In genomic region chr7:41886906-41887311, GRCh38 we compare ENCODE assay signal across 8 cellular contexts.
DNase-seq lines count a peak whose midpoint lies in the region; ATAC-seq and TF ChIP-seq lines count a peak whose summit lies in the region.

No MANE protein-coding gene starts in this region.

- POLR2A ChIA-PET in WTC11 (lab: Charles Lee), result no interaction called here

- CTCF ChIA-PET in WTC11 (lab: Charles Lee), result interaction anchor here (1.1 to 2.1 kb wide), 2 partner anchors 10 to 54 kb away, joined by 3 to 13 read pairs; no protein-coding TSS in a partner anchor

- H3F3A ChIP-seq in GM23338 (replicated peaks; ENCODE audit: low read depth), result no peaks in the 10 kb centered on the region

- DNase-seq in GM23338 (ENCODE audit: low spot score) (peak; percentile 12), WTC11 (ENCODE audit: low spot score) (no peak), right cardiac atrium (peak; percentile 79 to 87 (median 85)), gastrocnemius medialis (peak; percentile 10 to 71), NCI-H2081 (lab: John Stamatoyannopoulos, UW) (no peak)

- H3K4me3 Mint-ChIP-seq in GM23338 (no peak overlapping the region), WTC11 (no peak overlapping the region)

- no peaks in the 10 kb centered on the region for H3K9me3 ChIP-seq in right cardiac atrium (ENCODE audit: control insufficient read depth, low read length)
- no peaks in the 10 kb centered on the region for H3K9me3 ChIP-seq in gastrocnemius medialis

- H3K4me3 ChIP-seq in GM23338 (no peak overlapping the region), right cardiac atrium (ENCODE audit: low read length) (no peak overlapping the region), gastrocnemius medialis (no peak overlapping the region)

- no peaks in the 10 kb centered on the region; the same call in 1 of the 2 replicates for H3K9me2 ChIP-seq in GM23338 (ENCODE audit: insufficient read depth)

- intact Hi-C loops in right cardiac atrium (cut with DNase I) (no loop called here), gastrocnemius medialis (cut with DNase I; ENCODE audit: low total_unique reads) (no loop called here)

- WGBS in right cardiac atrium, result 32% methylated on average over 5 of the region's 5 CpGs

- no peaks in the 10 kb centered on the region for H3K9me3 Mint-ChIP-seq in GM23338
- no peaks in the 10 kb centered on the region for H3K9me3 Mint-ChIP-seq in WTC11

- no peaks in the 10 kb centered on the region for H3K4me1 ChIP-seq in GM23338 (ENCODE audit: insufficient read depth)
- no peaks in the 10 kb centered on the region for H3K4me1 ChIP-seq in right cardiac atrium (ENCODE audit: control insufficient read depth, insufficient read depth, low read length)
- H3K4me1 ChIP-seq in gastrocnemius medialis, result no peaks in the 10 kb centered on the region

- no peaks in the 10 kb centered on the region for H3K36me3 Mint-ChIP-seq in GM23338 (ENCODE audit: low read depth)
- H3K36me3 Mint-ChIP-seq in WTC11, result no peaks in the 10 kb centered on the region

- H3K27ac Mint-ChIP-seq in GM23338, result no peak overlapping the region
- H3K27ac Mint-ChIP-seq in WTC11, result no peak overlapping the region

- no peaks in the 10 kb centered on the region for H3K79me2 ChIP-seq in GM23338 (replicated peaks; ENCODE audit: insufficient read depth)

- H3K27ac ChIP-seq in GM23338 (ENCODE audit: low read depth) (no peak overlapping the region), right cardiac atrium (ENCODE audit: low read length) (no peak overlapping the region), gastrocnemius medialis (peak overlapping the region in 1 of 4 donors; percentile 8)

- TF ChIP-seq CTCF in GM23338 (conservative IDR thresholded peaks at IDR 0.05; ENCODE audit: low read depth in 2 of 2) (no peak), WTC11 (IDR thresholded peaks at IDR 0.05) (no peak), gastrocnemius medialis (IDR thresholded peaks at IDR 0.05 in 4 of 5, conservative IDR thresholded peaks at IDR 0.05 in 1 of 5) (no peak)

- no peak overlapping the region for H3K4me2 ChIP-seq in GM23338

- ATAC-seq in GM23338, result peak; percentile 68
- peak; percentile 84 for ATAC-seq in WTC11
- ATAC-seq in right cardiac atrium, result peak; percentile 77 to 81
- ATAC-seq in gastrocnemius medialis, result peak; percentile 49 to 58
- ATAC-seq in HG03571 (IDR thresholded peaks at IDR 0.05; ENCODE audit: unreplicated experiment), result no peak
- no peak for ATAC-seq in HG02759 (IDR thresholded peaks at IDR 0.05; ENCODE audit: unreplicated experiment)
- no peak for ATAC-seq in GM19452 (IDR thresholded peaks at IDR 0.05; ENCODE audit: unreplicated experiment)

- H3K36me3 ChIP-seq in GM23338 (ENCODE audit: insufficient read depth), result no peaks in the 10 kb centered on the region; the same call in 1 of the 2 replicates
- no peaks in the 10 kb centered on the region for H3K36me3 ChIP-seq in gastrocnemius medialis

- no peak for TF ChIP-seq POLR2A in gastrocnemius medialis (IDR thresholded peaks at IDR 0.05)

- H3K4me1 Mint-ChIP-seq in GM23338, result peaks cover 8% of the 10 kb centered on the region
- H3K4me1 Mint-ChIP-seq in WTC11, result peaks cover 14% of the 10 kb centered on the region

- H3K27me3 Mint-ChIP-seq in GM23338 (ENCODE audit: insufficient read depth, low read depth, poor library complexity) (peaks cover 2% of the 10 kb centered on the region), WTC11 (ENCODE audit: low read depth) (no peaks in the 10 kb centered on the region)

- H2AFZ ChIP-seq in GM23338, result no peak overlapping the region

- H3K27me3 ChIP-seq in GM23338 (ENCODE audit: insufficient read depth) (no peaks in the 10 kb centered on the region), right cardiac atrium (ENCODE audit: control insufficient read depth, insufficient read depth) (no peaks in the 10 kb centered on the region), gastrocnemius medialis (no peaks in the 10 kb centered on the region)

- in situ Hi-C loops in gastrocnemius medialis (cut with MboI; ENCODE audit: low sequenced_read_pairs in 4 of 4), result no loop called here

- H4K20me1 ChIP-seq in GM23338 (replicated peaks; ENCODE audit: insufficient read depth), result no peaks in the 10 kb centered on the region

TF ChIP-seq in GM23338, 12 proteins besides CTCF, POLR2A, EP300 and RAD21 (continues in another document):
- TF ChIP-seq ZNF114 (CRISPR knock-in tag; IDR thresholded peaks at IDR 0.05) (no peak), ETS1 (IDR thresholded peaks at IDR 0.05) (no peak), STAT1 (IDR thresholded peaks at IDR 0.05; ENCODE audit: unreplicated experiment) (no peak), POLR2AphosphoS5 (IDR thresholded peaks at IDR 0.05; ENCODE audit: low read depth) (no peak), EZH2phosphoT487 (IDR thresholded peaks at IDR 0.05; ENCODE audit: unreplicated experiment) (no peak), JUNB (IDR thresholded peaks at IDR 0.05; ENCODE audit: unreplicated experiment) (no peak), ZNF331 (CRISPR knock-in tag; IDR thresholded peaks at IDR 0.05; ENCODE audit: low read depth) (no peak), CREB1 (CRISPR knock-in tag; IDR thresholded peaks at IDR 0.05; ENCODE audit: low read depth) (no peak), NANOG (IDR thresholded peaks at IDR 0.05; ENCODE audit: borderline replicate concordance) (no peak)

TF ChIP-seq in WTC11, 78 proteins besides CTCF, POLR2A, EP300 and RAD21:
- no peak for TF ChIP-seq ZBTB43 (CRISPR knock-in tag; IDR thresholded peaks at IDR 0.05)
- TF ChIP-seq JAZF1 (CRISPR knock-in tag; IDR thresholded peaks at IDR 0.05), result no peak
- no peak for TF ChIP-seq SMAD4 (CRISPR knock-in tag; IDR thresholded peaks at IDR 0.05)
- TF ChIP-seq GABPB1 (CRISPR knock-in tag; IDR thresholded peaks at IDR 0.05), result no peak
- no peak for TF ChIP-seq ZNF416 (CRISPR knock-in tag; IDR thresholded peaks at IDR 0.05)
- TF ChIP-seq ZMAT4 (CRISPR knock-in tag; IDR thresholded peaks at IDR 0.05), result no peak
- TF ChIP-seq ATF1 (CRISPR knock-in tag; IDR thresholded peaks at IDR 0.05), result no peak
- no peak for TF ChIP-seq CBFB (CRISPR knock-in tag; IDR thresholded peaks at IDR 0.05; ENCODE audit: low read depth)

Comparison
In these comparisons a context has a peak if more than half of its experiments do, and no peak if none do; other contexts are left out.
1. ATAC-seq: peak in GM23338 (single experiment), WTC11 (single experiment), right cardiac atrium (2 of 2) and gastrocnemius medialis (2 of 2); none in HG03571 (single experiment), HG02759 (single experiment) and GM19452 (single experiment).
2. DNase-seq: peak in GM23338 (single experiment), right cardiac atrium (3 of 3) and gastrocnemius medialis (2 of 2); none in WTC11 (single experiment) and NCI-H2081 (0 of 2).